ENCODE assay signal across 1 cellular context in the genomic region with DNA sequence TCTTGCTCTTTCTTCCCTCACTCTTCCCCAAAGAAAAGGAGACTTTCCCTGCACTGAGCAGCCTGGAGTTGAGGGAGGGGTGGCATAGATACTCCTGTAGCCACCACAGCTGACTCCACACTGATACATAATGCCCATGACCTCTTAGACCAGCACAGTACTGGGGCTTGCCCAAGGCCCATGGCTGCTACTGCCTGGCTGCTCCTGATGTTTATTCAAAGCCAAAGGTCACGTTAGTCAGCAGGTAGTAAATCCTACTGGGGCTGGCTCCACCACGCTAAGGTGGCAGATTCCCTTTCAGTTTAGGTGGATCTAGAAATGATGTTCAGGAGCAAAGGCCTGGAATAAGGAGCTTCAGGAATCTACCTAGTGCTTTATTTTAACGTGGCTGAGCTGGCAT.
TF ChIP-seq lines count a peak whose summit lies in the region.

No MANE protein-coding gene starts in this region.

TF ChIP-seq in HepG2, 621 proteins besides CTCF, POLR2A, EP300 and RAD21 (continued from another document):
- TF ChIP-seq, protein P1, sequence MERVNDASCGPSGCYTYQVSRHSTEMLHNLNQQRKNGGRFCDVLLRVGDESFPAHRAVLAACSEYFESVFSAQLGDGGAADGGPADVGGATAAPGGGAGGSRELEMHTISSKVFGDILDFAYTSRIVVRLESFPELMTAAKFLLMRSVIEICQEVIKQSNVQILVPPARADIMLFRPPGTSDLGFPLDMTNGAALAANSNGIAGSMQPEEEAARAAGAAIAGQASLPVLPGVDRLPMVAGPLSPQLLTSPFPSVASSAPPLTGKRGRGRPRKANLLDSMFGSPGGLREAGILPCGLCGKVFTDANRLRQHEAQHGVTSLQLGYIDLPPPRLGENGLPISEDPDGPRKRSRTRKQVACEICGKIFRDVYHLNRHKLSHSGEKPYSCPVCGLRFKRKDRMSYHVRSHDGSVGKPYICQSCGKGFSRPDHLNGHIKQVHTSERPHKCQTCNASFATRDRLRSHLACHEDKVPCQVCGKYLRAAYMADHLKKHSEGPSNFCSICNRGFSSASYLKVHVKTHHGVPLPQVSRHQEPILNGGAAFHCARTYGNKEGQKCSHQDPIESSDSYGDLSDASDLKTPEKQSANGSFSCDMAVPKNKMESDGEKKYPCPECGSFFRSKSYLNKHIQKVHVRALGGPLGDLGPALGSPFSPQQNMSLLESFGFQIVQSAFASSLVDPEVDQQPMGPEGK (CRISPR knock-in tag; IDR thresholded peaks at IDR 0.05): no peak
- TF ChIP-seq HNRNPK (IDR thresholded peaks at IDR 0.05; ENCODE audit: low read depth, low read length, poor library complexity, severe bottlenecking): no peak
- TF ChIP-seq, protein P2, sequence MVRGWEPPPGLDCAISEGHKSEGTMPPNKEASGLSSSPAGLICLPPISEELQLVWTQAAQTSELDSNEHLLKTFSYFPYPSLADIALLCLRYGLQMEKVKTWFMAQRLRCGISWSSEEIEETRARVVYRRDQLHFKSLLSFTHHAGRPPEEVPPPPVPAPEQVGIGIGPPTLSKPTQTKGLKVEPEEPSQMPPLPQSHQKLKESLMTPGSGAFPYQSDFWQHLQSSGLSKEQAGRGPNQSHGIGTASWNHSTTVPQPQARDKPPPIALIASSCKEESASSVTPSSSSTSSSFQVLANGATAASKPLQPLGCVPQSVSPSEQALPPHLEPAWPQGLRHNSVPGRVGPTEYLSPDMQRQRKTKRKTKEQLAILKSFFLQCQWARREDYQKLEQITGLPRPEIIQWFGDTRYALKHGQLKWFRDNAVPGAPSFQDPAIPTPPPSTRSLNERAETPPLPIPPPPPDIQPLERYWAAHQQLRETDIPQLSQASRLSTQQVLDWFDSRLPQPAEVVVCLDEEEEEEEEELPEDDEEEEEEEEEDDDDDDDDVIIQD (CRISPR knock-in tag; IDR thresholded peaks at IDR 0.05; ENCODE audit: low read depth): no peak
